ENCODE assay signal across 19 cellular contexts in the genomic region with DNA sequence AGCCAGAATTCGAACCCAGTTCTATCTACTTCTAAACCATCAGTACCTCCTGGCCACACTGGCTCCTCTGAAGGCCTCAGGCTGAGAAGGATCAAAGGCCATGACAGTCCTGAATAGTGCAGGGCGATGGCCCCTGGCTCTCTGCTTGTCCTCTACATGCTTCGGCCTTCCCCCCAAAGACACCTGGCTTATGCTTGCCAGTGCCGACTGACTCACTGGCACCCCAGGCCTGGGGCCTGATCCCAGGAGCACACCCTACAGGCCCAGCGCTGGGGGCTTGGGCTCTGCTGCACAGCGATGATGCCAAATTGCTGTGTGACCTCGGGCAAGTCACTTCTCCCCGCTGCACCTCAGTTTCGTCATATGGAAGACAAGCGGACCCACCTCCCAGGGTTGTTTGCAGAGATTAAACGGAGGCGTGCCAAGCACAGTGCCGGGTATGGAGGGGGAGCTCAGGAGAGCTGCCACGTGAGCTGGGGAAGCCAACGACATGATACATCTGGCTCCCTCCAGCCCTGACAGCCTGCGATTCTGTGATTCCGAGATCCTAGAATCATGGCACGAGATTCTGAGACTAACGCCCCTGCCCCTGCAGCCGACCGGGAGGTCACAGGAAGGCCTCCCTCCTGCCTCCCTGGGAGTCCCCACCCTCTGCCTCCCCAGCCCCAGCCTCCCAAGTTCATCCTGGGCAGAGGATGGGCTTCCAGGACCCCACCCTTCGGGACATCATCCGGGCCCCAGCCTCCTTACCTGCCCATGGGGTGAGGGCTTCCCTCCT. TPM values are rescaled to one million over a fixed set of nuclear protein-coding genes. Genes with fewer than 3 reads are reported as not detected.
DNase-seq lines count a peak whose midpoint lies in the region; ATAC-seq and TF ChIP-seq lines count a peak whose summit lies in the region.
"Had no signal": no experiment of that assay in that cellular context is flagged by ENCODE, and none has a peak within 500 bp of the region (broad histone marks: within the 10 kb centered on the region; RNA-seq: fewer than 3 reads in every experiment).

No MANE protein-coding gene starts in this region.

- H3K27me3 ChIP-seq in adipocyte (replicated peaks; ENCODE audit: control insufficient read depth, insufficient read depth, low read length) (peaks cover 49% of the 10 kb centered on the region), thymus (ENCODE audit: control insufficient read depth, insufficient read depth) (no peaks in the 10 kb centered on the region)

- CTCF ChIA-PET in RWPE1 (lab: Yijun Ruan, JAX): interaction anchor here (1.1 kb wide), 1 partner anchor 12 kb away, joined by 5 read pairs; no protein-coding TSS in a partner anchor

- no peak for ATAC-seq in naive thymus-derived CD8-positive, alpha-beta T cell
- ATAC-seq: activated T-helper 17 cell treated with anti-CD3 and anti-CD28 coated beads, Interleukin-2, amount 50 U/mL, for 72 hours; Panc1 had no signal

- no peak for TF ChIP-seq CTCF in RWPE1 (conservative IDR thresholded peaks at IDR 0.05; ENCODE audit: low read depth)

- H3K27ac Mint-ChIP-seq in activated naive CD8-positive, alpha-beta T cell: peak overlapping the region; percentile 50
- H3K27ac Mint-ChIP-seq in activated naive CD8-positive, alpha-beta T cell treated with anti-CD3 and anti-CD28 coated beads for 36 hours: no peak overlapping the region
- H3K27ac Mint-ChIP-seq in naive thymus-derived CD8-positive, alpha-beta T cell: peak overlapping the region in 7 of 10 donors; percentile 40 to 89 (median 69)
- H3K27ac Mint-ChIP-seq: activated T-helper 17 cell treated with anti-CD3 and anti-CD28 coated beads, Interleukin-2, amount 50 U/mL, for 72 hours; HFFc6; WTC11 had no signal

- no peak overlapping the region for H3K4me3 ChIP-seq in adipocyte (ENCODE audit: low read length)
- peak overlapping the region; percentile 25 for H3K4me3 ChIP-seq in thymus (ENCODE audit: low read length)
- H3K4me3 ChIP-seq: SK-N-MC, smooth muscle cell had no signal

- DNase-seq in activated naive CD8-positive, alpha-beta T cell treated with anti-CD3 and anti-CD28 coated beads for 36 hours: no peak
- DNase-seq in adipocyte (ENCODE audit: low read depth) (no peak), foreskin melanocyte (no peak), RWPE1 (ENCODE audit: low spot score) (no peak), cerebellum (ENCODE audit: low spot score) (no peak)
- DNase-seq in naive thymus-derived CD8-positive, alpha-beta T cell: peak in 2 of 10 donors; percentile 14 to 48
- DNase-seq: HFFc6, NCI-H774, substantia nigra had no signal

- no peaks in the 10 kb centered on the region for H3K9me3 ChIP-seq in adipocyte (ENCODE audit: control insufficient read depth, low read length)
- H3K9me3 ChIP-seq in thymus (ENCODE audit: control insufficient read depth): no peaks in the 10 kb centered on the region

- H3K27ac ChIP-seq in thymus (ENCODE audit: low read depth) (no peak overlapping the region), RWPE1 (no peak overlapping the region)
- H3K27ac ChIP-seq: SK-N-MC had no signal

- no peak overlapping the region for H3K4me3 Mint-ChIP-seq in activated naive CD8-positive, alpha-beta T cell
- no peak overlapping the region for H3K4me3 Mint-ChIP-seq in activated naive CD8-positive, alpha-beta T cell treated with anti-CD3 and anti-CD28 coated beads for 36 hours
- H3K4me3 Mint-ChIP-seq in naive thymus-derived CD8-positive, alpha-beta T cell: peak overlapping the region in 5 of 10 donors; percentile 16 to 57 (median 36)
- H3K4me3 Mint-ChIP-seq: activated T-helper 17 cell treated with anti-CD3 and anti-CD28 coated beads, Interleukin-2, amount 50 U/mL, for 72 hours; HFFc6 had no signal

- POLR2A ChIA-PET in naive thymus-derived CD8-positive, alpha-beta T cell (lab: Charles Lee): interaction anchor here (5.0 to 31.6 kb wide), 3 partner anchors 10 to 30 kb away, joined by 28 to 1090 read pairs (median 308); a partner anchor contains a TSS
- POLR2A ChIA-PET in RWPE1 (lab: Yijun Ruan, JAX; ENCODE audit: low non-redundant PET): no interaction called here

- peak overlapping the region; percentile 25 for H3K9ac ChIP-seq in adipocyte (ENCODE audit: low read length)

- whole genome bisulfite sequencing in thymus: 96% methylated on average over 23 of the region's 23 CpGs

- peaks cover 4% of the 10 kb centered on the region for H3K36me3 Mint-ChIP-seq in activated naive CD8-positive, alpha-beta T cell
- no peaks in the 10 kb centered on the region for H3K36me3 Mint-ChIP-seq in activated naive CD8-positive, alpha-beta T cell treated with anti-CD3 and anti-CD28 coated beads for 36 hours
- H3K36me3 Mint-ChIP-seq in naive thymus-derived CD8-positive, alpha-beta T cell: peaks cover 0 to 19% (median 14%) of the 10 kb centered on the region in 3 donors
- H3K36me3 Mint-ChIP-seq: WTC11 had no signal

- H3K4me1 ChIP-seq in adipocyte (ENCODE audit: control insufficient read depth, insufficient read depth, low read length): peaks cover 13% of the 10 kb centered on the region
- H3K4me1 ChIP-seq in thymus (ENCODE audit: control insufficient read depth, insufficient read depth, low read length): peaks cover 52% of the 10 kb centered on the region

- H3K9me3 Mint-ChIP-seq in activated naive CD8-positive, alpha-beta T cell (ENCODE audit: low read depth): no peaks in the 10 kb centered on the region
- H3K9me3 Mint-ChIP-seq in activated naive CD8-positive, alpha-beta T cell treated with anti-CD3 and anti-CD28 coated beads for 36 hours: no peaks in the 10 kb centered on the region
- no peaks in the 10 kb centered on the region for H3K9me3 Mint-ChIP-seq in naive thymus-derived CD8-positive, alpha-beta T cell
- H3K9me3 Mint-ChIP-seq: activated T-helper 17 cell treated with anti-CD3 and anti-CD28 coated beads, Interleukin-2, amount 50 U/mL, for 72 hours; CD4-positive, alpha-beta T cell; HFFc6; WTC11 had no signal

- no peaks in the 10 kb centered on the region for H3K27me3 Mint-ChIP-seq in activated naive CD8-positive, alpha-beta T cell
- no peaks in the 10 kb centered on the region for H3K27me3 Mint-ChIP-seq in activated naive CD8-positive, alpha-beta T cell treated with anti-CD3 and anti-CD28 coated beads for 36 hours
- no peaks in the 10 kb centered on the region for H3K27me3 Mint-ChIP-seq in naive thymus-derived CD8-positive, alpha-beta T cell
- H3K27me3 Mint-ChIP-seq: activated T-helper 17 cell treated with anti-CD3 and anti-CD28 coated beads, Interleukin-2, amount 50 U/mL, for 72 hours; CD4-positive, alpha-beta T cell had no signal

- peaks cover 56% of the 10 kb centered on the region for H3K4me1 Mint-ChIP-seq in activated naive CD8-positive, alpha-beta T cell (ENCODE audit: low read depth)
- peaks cover 35% of the 10 kb centered on the region for H3K4me1 Mint-ChIP-seq in activated naive CD8-positive, alpha-beta T cell treated with anti-CD3 and anti-CD28 coated beads for 36 hours
- peaks cover 33 to 93% (median 67%) of the 10 kb centered on the region in 4 donors for H3K4me1 Mint-ChIP-seq in naive thymus-derived CD8-positive, alpha-beta T cell

- H3K36me3 ChIP-seq in adipocyte (ENCODE audit: control insufficient read depth, insufficient read depth, low read length, severe bottlenecking): no peaks in the 10 kb centered on the region
- peaks cover 14% of the 10 kb centered on the region for H3K36me3 ChIP-seq in thymus (ENCODE audit: control insufficient read depth, insufficient read depth)

RNA-seq across cellular contexts. Expression of a gene that starts 1.0 kb away (rescaled TPM):
- total RNA-seq in activated naive CD8-positive, alpha-beta T cell treated with anti-CD3 and anti-CD28 coated beads for 36 hours: 1 to 10 TPM; 7.1 to 7.4 TPM
- total RNA-seq in naive thymus-derived CD8-positive, alpha-beta T cell: 10 to 100 TPM; 13.5 to 13.7 TPM
- 1 to 10 TPM; 2.9 to 7.3 (median 4.2) TPM for polyA plus RNA-seq in naive thymus-derived CD8-positive, alpha-beta T cell
- polyA plus RNA-seq in thymus: 3.9 TPM
- 0.27 TPM for total RNA-seq in cerebellum
- total RNA-seq: astrocyte, HFFc6, lung microvascular endothelial cell, smooth muscle cell had no signal
- polyA plus RNA-seq: smooth muscle cell had no signal

RNA-seq across cellular contexts. Expression of a gene that starts 23.2 kb away (rescaled TPM):
- 1 to 10 TPM; 2.7 to 3.2 TPM for total RNA-seq in activated naive CD8-positive, alpha-beta T cell treated with anti-CD3 and anti-CD28 coated beads for 36 hours
- 10 to 100 TPM; 24.6 to 25.7 TPM for total RNA-seq in naive thymus-derived CD8-positive, alpha-beta T cell
- polyA plus RNA-seq in naive thymus-derived CD8-positive, alpha-beta T cell: 1 to 10 TPM in 2 of 3 donors, under 1 TPM in 1; 0.68 to 4.0 (median 1.7) TPM
- 23.2 TPM for polyA plus RNA-seq in thymus
- total RNA-seq in cerebellum: 4.4 TPM

RNA-seq across cellular contexts. Expression of a gene that starts 32.8 kb away (rescaled TPM):
- 100 to 1,000 TPM; 518 to 528 TPM for total RNA-seq in activated naive CD8-positive, alpha-beta T cell treated with anti-CD3 and anti-CD28 coated beads for 36 hours
- 100 to 1,000 TPM; 295 to 297 TPM for total RNA-seq in naive thymus-derived CD8-positive, alpha-beta T cell
- polyA plus RNA-seq in naive thymus-derived CD8-positive, alpha-beta T cell: 1,000 to 10,000 TPM in 2 of 3 donors, 100 to 1,000 TPM in 1; 740 to 1,115 (median 1,110) TPM
- polyA plus RNA-seq in thymus: 206 TPM
- 0.64 TPM for total RNA-seq in cerebellum

Comparison
In these comparisons a context has a peak if more than half of its experiments do, and no peak if none do; other contexts are left out.
1. RNA of a gene that starts 32.8 kb away (total RNA-seq): 518 to 528 TPM in activated naive CD8-positive, alpha-beta T cell treated with anti-CD3 and anti-CD28 coated beads for 36 hours and 295 to 297 TPM in naive thymus-derived CD8-positive, alpha-beta T cell; 0.64 TPM in cerebellum (single experiment); every median in the first group is over 100 times any median in the second.